ENCODE assay signal across 8 cellular contexts in genomic region chr22:18156878-18157713, GRCh38. TPM values are rescaled to one million over a fixed set of nuclear protein-coding genes. Genes with fewer than 3 reads are reported as not detected.
DNase-seq lines count a peak whose midpoint lies in the region; ATAC-seq and TF ChIP-seq lines count a peak whose summit lies in the region.

No MANE protein-coding gene starts in this region.

- H3K4me1 ChIP-seq in muscle layer of duodenum (ENCODE audit: control insufficient read depth in 1 of 2, insufficient read depth in 2 of 2, low read length in 2 of 2): no peaks in the 10 kb centered on the region

- no peak overlapping the region for H3K4me3 Mint-ChIP-seq in activated CD4-positive, alpha-beta memory T cell treated with anti-CD3 and anti-CD28 coated beads, Interleukin-2, amount 10 ng/mL, durations not matched to agents 7 days and 5 days

- H3K4me1 Mint-ChIP-seq in activated CD4-positive, alpha-beta memory T cell treated with anti-CD3 and anti-CD28 coated beads, Interleukin-2, amount 10 ng/mL, durations not matched to agents 7 days and 5 days: peaks cover 33% of the 10 kb centered on the region

- H3K36me3 Mint-ChIP-seq in activated CD4-positive, alpha-beta memory T cell treated with anti-CD3 and anti-CD28 coated beads, Interleukin-2, amount 10 ng/mL, durations not matched to agents 7 days and 5 days (ENCODE audit: low read depth): peaks cover 65% of the 10 kb centered on the region

- H3K27ac ChIP-seq in muscle layer of duodenum (ENCODE audit: low read length): peak overlapping the region; percentile 58

- TF ChIP-seq CTCF in AG04449 (IDR thresholded peaks at IDR 0.05; ENCODE audit: insufficient read depth, low read length, missing control alignments): peak; percentile 87

- peak; percentile 98 for DNase-seq in AG04449 (ENCODE audit: low read depth, low spot score)
- DNase-seq in GM19240 (ENCODE audit: insufficient read length, low spot score): peak; percentile 34
- peak; percentile 88 for DNase-seq in NCI-H226
- peak; percentile 30 for DNase-seq in activated CD4-positive, alpha-beta memory T cell treated with anti-CD3 and anti-CD28 coated beads, Interleukin-2, amount 10 ng/mL, durations not matched to agents 7 days and 5 days
- peak; percentile 52 to 63 for DNase-seq in erythroblast (lab: John Stamatoyannopoulos, UW)
- DNase-seq in superior temporal gyrus (ENCODE audit: extremely low spot score): peak; percentile 87

- no peaks in the 10 kb centered on the region for H3K36me3 ChIP-seq in muscle layer of duodenum (ENCODE audit: control insufficient read depth in 1 of 2, insufficient read depth in 2 of 2, low read length in 2 of 2)

- no peak overlapping the region for H3K27ac Mint-ChIP-seq in activated CD4-positive, alpha-beta memory T cell treated with anti-CD3 and anti-CD28 coated beads, Interleukin-2, amount 10 ng/mL, durations not matched to agents 7 days and 5 days

- H3K9me3 ChIP-seq in muscle layer of duodenum (ENCODE audit: control insufficient read depth in 1 of 2, low read length in 2 of 2): no peaks in the 10 kb centered on the region

- no peak for TF ChIP-seq POLR2A in erythroblast (IDR thresholded peaks at IDR 0.05; ENCODE audit: low read length)

- H3K4me3 ChIP-seq in AG04449 (ENCODE audit: low read depth, low read length) (no peak overlapping the region; the same call in 1 of the 2 replicates), muscle layer of duodenum (ENCODE audit: low read depth in 1 of 2, low read length in 2 of 2) (no peak overlapping the region)

- ATAC-seq in GM21576 (IDR thresholded peaks at IDR 0.05; ENCODE audit: unreplicated experiment): no peak

- no peaks in the 10 kb centered on the region for H3K9me3 Mint-ChIP-seq in activated CD4-positive, alpha-beta memory T cell treated with anti-CD3 and anti-CD28 coated beads, Interleukin-2, amount 10 ng/mL, durations not matched to agents 7 days and 5 days

- POLR2A ChIA-PET in AG04449 (lab: Yijun Ruan, JAX): interaction anchor here (0.6 kb wide), 1 partner anchor 791 kb away, joined by 3 read pairs; no protein-coding TSS in a partner anchor
- POLR2A ChIA-PET in activated CD4-positive, alpha-beta memory T cell treated with anti-CD3 and anti-CD28 coated beads, Interleukin-2, amount 10 ng/mL, durations not matched to agents 7 days and 5 days (lab: Charles Lee): interaction anchor here (0.6 kb wide), 1 partner anchor 79 kb away, joined by 3 read pairs; the partner anchor contains the start of gene PEX26

- no peaks in the 10 kb centered on the region for H3K27me3 Mint-ChIP-seq in activated CD4-positive, alpha-beta memory T cell treated with anti-CD3 and anti-CD28 coated beads, Interleukin-2, amount 10 ng/mL, durations not matched to agents 7 days and 5 days

- no peaks in the 10 kb centered on the region for H3K27me3 ChIP-seq in muscle layer of duodenum (ENCODE audit: low read depth, low read length)

- CTCF ChIA-PET in AG04449 (lab: Yijun Ruan, JAX): interaction anchor here (0.7 to 2.5 kb wide), 9 partner anchors 12 to 792 kb away, joined by 3 to 8 read pairs (median 3); no protein-coding TSS in a partner anchor
- CTCF ChIA-PET in activated CD4-positive, alpha-beta memory T cell treated with anti-CD3 and anti-CD28 coated beads, Interleukin-2, amount 10 ng/mL, durations not matched to agents 7 days and 5 days (lab: Charles Lee): no interaction called here

RNA-seq across cellular contexts. Expression of gene USP18, which starts 7.1 kb away (rescaled TPM):
- 10 to 100 TPM; 74.6 to 75.1 TPM for total RNA-seq in activated CD4-positive, alpha-beta memory T cell treated with anti-CD3 and anti-CD28 coated beads, Interleukin-2, amount 10 ng/mL, durations not matched to agents 7 days and 5 days

RNA-seq across cellular contexts. Expression of gene TUBA8, which starts 46.5 kb away (rescaled TPM):
- 1 to 10 TPM in 1 of 2 experiments, under 1 TPM in 1; 0.88 to 1.4 TPM for total RNA-seq in activated CD4-positive, alpha-beta memory T cell treated with anti-CD3 and anti-CD28 coated beads, Interleukin-2, amount 10 ng/mL, durations not matched to agents 7 days and 5 days

Comparison
In these comparisons a context has a peak if more than half of its experiments do, and no peak if none do; other contexts are left out.
1. DNase-seq: peak in every context shown above with its lines; median percentile 98 in AG04449; 88 in NCI-H226; 87 in superior temporal gyrus; 58 in erythroblast; 34 in GM19240; 30 in activated CD4-positive, alpha-beta memory T cell treated with anti-CD3 and anti-CD28 coated beads, Interleukin-2, amount 10 ng/mL, durations not matched to agents 7 days and 5 days.